Comparison of ENCODE assay signal across 13 cellular contexts in genomic region chr16:27404163-27404823, GRCh38. TPM values are rescaled to one million over a fixed set of nuclear protein-coding genes. Genes with fewer than 3 reads are reported as not detected.
DNase-seq lines count a peak whose midpoint lies in the region; ATAC-seq and TF ChIP-seq lines count a peak whose summit lies in the region.
"Had no signal": no experiment of that assay in that cellular context is flagged by ENCODE, and none has a peak within 500 bp of the region (broad histone marks: within the 10 kb centered on the region; RNA-seq: fewer than 3 reads in every experiment).

No MANE protein-coding gene starts in this region.

- DNase-seq in activated T-cell treated with anti-CD3 and anti-CD28 coated beads, Interleukin-2, amount 50 U/mL, for 48 hours, result peak; percentile 61 to 65
- no peak for DNase-seq in natural killer cell treated with Interleukin-12 subunit alpha and Interleukin-12 subunit beta and Interleukin-15 and Interleukin-18, amount 100 ng/mL, for 72 hours (ENCODE audit: low spot score)
- DNase-seq: GDM1, GOT3, NCI-H1436 treated with DMSO at 0.1 percent for 48 hours, retina had no signal

- peaks cover 73 to 83% of the 10 kb centered on the region in 2 donors for H3K4me1 Mint-ChIP-seq in natural killer cell treated with Interleukin-12 subunit alpha and Interleukin-12 subunit beta and Interleukin-15 and Interleukin-18, amount 100 ng/mL, for 72 hours (ENCODE audit: low read depth in 2 of 2)

- ATAC-seq in GM18505 (IDR thresholded peaks at IDR 0.05; ENCODE audit: unreplicated experiment), result no peak
- ATAC-seq in natural killer cell treated with Interleukin-12 subunit alpha and Interleukin-12 subunit beta and Interleukin-15 and Interleukin-18, amount 100 ng/mL, for 72 hours, result no peak
- no peak for ATAC-seq in GM21515 (IDR thresholded peaks at IDR 0.05; ENCODE audit: unreplicated experiment)
- no peak for ATAC-seq in HG03095 (IDR thresholded peaks at IDR 0.05; ENCODE audit: unreplicated experiment)
- no peak for ATAC-seq in GM18502 (IDR thresholded peaks at IDR 0.05; ENCODE audit: poor library complexity, unreplicated experiment)
- no peak for ATAC-seq in HG03159 (IDR thresholded peaks at IDR 0.05; ENCODE audit: unreplicated experiment)

- H3K27me3 ChIP-seq in BLaER1 treated with 17β-estradiol and CSF1 and Interleukin-3, amounts not matched to agents 10 nM and 100 nM, result peaks cover 0 to 17% (median 0%) of the 10 kb centered on the region in 11 experiments; a peak in 6 of 22 replicates

- peak overlapping the region in 8 of 11 experiments; percentile 16 to 84 (median 76); a peak in 11 of 22 replicates for H3K9ac ChIP-seq in BLaER1 treated with 17β-estradiol and CSF1 and Interleukin-3, amounts not matched to agents 10 nM and 100 nM

- H3K27me3 Mint-ChIP-seq in natural killer cell treated with Interleukin-12 subunit alpha and Interleukin-12 subunit beta and Interleukin-15 and Interleukin-18, amount 100 ng/mL, for 72 hours, result no peaks in the 10 kb centered on the region

- H3K36me3 Mint-ChIP-seq in natural killer cell treated with Interleukin-12 subunit alpha and Interleukin-12 subunit beta and Interleukin-15 and Interleukin-18, amount 100 ng/mL, for 72 hours, result peaks cover 7% of the 10 kb centered on the region

- peaks cover 0 to 52% (median 0%) of the 10 kb centered on the region in 11 experiments; a peak in 5 of 22 replicates for H4K20me1 ChIP-seq in BLaER1 treated with 17β-estradiol and CSF1 and Interleukin-3, amounts not matched to agents 10 nM and 100 nM

- peak overlapping the region; percentile 97 for H3K4me3 Mint-ChIP-seq in natural killer cell treated with Interleukin-12 subunit alpha and Interleukin-12 subunit beta and Interleukin-15 and Interleukin-18, amount 100 ng/mL, for 72 hours

- peak overlapping the region in 6 of 10 experiments; percentile 57 to 75 (median 68); a peak in 11 of 20 replicates for H3K4me3 ChIP-seq in BLaER1 treated with 17β-estradiol and CSF1 and Interleukin-3, amounts not matched to agents 10 nM and 100 nM

- H3K4me2 ChIP-seq in BLaER1 treated with 17β-estradiol and CSF1 and Interleukin-3, amounts not matched to agents 10 nM and 100 nM, result peak overlapping the region; percentile 83 to 97 (median 94)

- peaks cover 86 to 97% (median 95%) of the 10 kb centered on the region in 10 experiments for H3K4me1 ChIP-seq in BLaER1 treated with 17β-estradiol and CSF1 and Interleukin-3, amounts not matched to agents 10 nM and 100 nM

- peak overlapping the region; percentile 90 to 96 for H3K27ac Mint-ChIP-seq in natural killer cell treated with Interleukin-12 subunit alpha and Interleukin-12 subunit beta and Interleukin-15 and Interleukin-18, amount 100 ng/mL, for 72 hours

- H3K9me3 ChIP-seq in BLaER1 treated with 17β-estradiol and CSF1 and Interleukin-3, amounts not matched to agents 10 nM and 100 nM (replicated peaks in 1 of 11), result no peaks in the 10 kb centered on the region

- TF ChIP-seq POLR2A in GM18505 (IDR thresholded peaks at IDR 0.05; ENCODE audit: borderline replicate concordance, extremely low read depth, insufficient read depth, insufficient read length), result peak; percentile 73

- H3K36me3 ChIP-seq in BLaER1 treated with 17β-estradiol and CSF1 and Interleukin-3, amounts not matched to agents 10 nM and 100 nM, result peaks cover 0 to 7% (median 0%) of the 10 kb centered on the region in 11 experiments; a peak in 2 of 22 replicates

- H3K27ac ChIP-seq in BLaER1 treated with 17β-estradiol and CSF1 and Interleukin-3, amounts not matched to agents 10 nM and 100 nM, result peak overlapping the region in 5 of 11 experiments; percentile 74 to 85 (median 81); a peak in 7 of 22 replicates

- H3K9me3 Mint-ChIP-seq in natural killer cell treated with Interleukin-12 subunit alpha and Interleukin-12 subunit beta and Interleukin-15 and Interleukin-18, amount 100 ng/mL, for 72 hours, result peaks cover 8% of the 10 kb centered on the region

RNA-seq across cellular contexts. Expression of gene IL21R, which starts 2.3 kb away (rescaled TPM):
- total RNA-seq in natural killer cell treated with Interleukin-12 subunit alpha and Interleukin-12 subunit beta and Interleukin-15 and Interleukin-18, amount 100 ng/mL, for 72 hours, result 10 to 100 TPM; 58.3 to 64.4 TPM
- total RNA-seq: epithelial cell of proximal tubule had no signal
